In genomic region chr1:151254217-151255213, GRCh38 we compare ENCODE assay signal across 1 cellular context.
TF ChIP-seq lines count a peak whose summit lies in the region.

Gene PSMD4, plus strand, starts transcription at chr1:151254734. Its CDS starts 49 bp downstream, at chr1:151254783.

TF ChIP-seq in K562, 482 proteins besides CTCF, POLR2A, EP300 and RAD21 (continued from another document and continues in another):
- TF ChIP-seq, protein P1, sequence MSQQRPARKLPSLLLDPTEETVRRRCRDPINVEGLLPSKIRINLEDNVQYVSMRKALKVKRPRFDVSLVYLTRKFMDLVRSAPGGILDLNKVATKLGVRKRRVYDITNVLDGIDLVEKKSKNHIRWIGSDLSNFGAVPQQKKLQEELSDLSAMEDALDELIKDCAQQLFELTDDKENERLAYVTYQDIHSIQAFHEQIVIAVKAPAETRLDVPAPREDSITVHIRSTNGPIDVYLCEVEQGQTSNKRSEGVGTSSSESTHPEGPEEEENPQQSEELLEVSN (IDR thresholded peaks at IDR 0.05; ENCODE audit: borderline replicate concordance in 1 of 2, extremely low read depth in 1 of 2, insufficient read depth in 1 of 2, insufficient read length in 1 of 2, low read depth in 1 of 2, low read length in 1 of 2, poor library complexity in 1 of 2, severe bottlenecking in 1 of 2) = peak; percentile 73 to 86
- TF ChIP-seq HIVEP1 (CRISPR knock-in tag; IDR thresholded peaks at IDR 0.05) = no peak
- TF ChIP-seq ZNF780A (CRISPR knock-in tag; IDR thresholded peaks at IDR 0.05) = no peak
- no peak for TF ChIP-seq FOXP1 (CRISPR knock-in tag; IDR thresholded peaks at IDR 0.05)
- no peak for TF ChIP-seq CAMTA2 (CRISPR knock-in tag; conservative IDR thresholded peaks at IDR 0.05)
- no peak for TF ChIP-seq E2F1 (CRISPR knock-in tag; IDR thresholded peaks at IDR 0.05)
- peak; percentile 73 for TF ChIP-seq HNRNPLL (IDR thresholded peaks at IDR 0.05; ENCODE audit: low read depth, low read length, poor library complexity, severe bottlenecking)
- TF ChIP-seq RBM14 (IDR thresholded peaks at IDR 0.05; ENCODE audit: borderline replicate concordance, insufficient read depth, low read depth, low read length) = no peak
- 0 out of 2 replicates have a peak, but pooled peaks have one; percentile 52 for TF ChIP-seq ESRRA (IDR thresholded peaks at IDR 0.05; ENCODE audit: borderline replicate concordance, low read depth)
- no peak for TF ChIP-seq SRSF1 (IDR thresholded peaks at IDR 0.05; ENCODE audit: low read depth, low read length)
- TF ChIP-seq ZBTB1 (CRISPR knock-in tag; IDR thresholded peaks at IDR 0.05; ENCODE audit: borderline replicate concordance, low read depth) = no peak
- no peak for TF ChIP-seq HNRNPK (IDR thresholded peaks at IDR 0.05; ENCODE audit: low read depth, low read length, poor library complexity, severe bottlenecking)
- no peak for TF ChIP-seq ZNF449 (CRISPR knock-in tag; IDR thresholded peaks at IDR 0.05)
- no peak for TF ChIP-seq ZKSCAN1 (IDR thresholded peaks at IDR 0.05; ENCODE audit: low read depth, low read length)
- no peak for TF ChIP-seq GATA2 (CRISPR knock-in tag; IDR thresholded peaks at IDR 0.05)
- TF ChIP-seq JUND (IDR thresholded peaks at IDR 0.05; ENCODE audit: borderline replicate concordance, low read depth, low read length) = peak; percentile 27; the same call in 1 of the 2 replicates
- TF ChIP-seq JUND (tag; IDR thresholded peaks at IDR 0.05; ENCODE audit: borderline replicate concordance, low read depth, low read length) = peak; percentile 14; the same call in 1 of the 3 replicates
- TF ChIP-seq ARID3B (CRISPR knock-in tag; IDR thresholded peaks at IDR 0.05; ENCODE audit: borderline replicate concordance) = no peak
- peak in 1 of 2 experiments; percentile 64; a peak in 1 of 4 replicates for TF ChIP-seq SRF (CRISPR knock-in tag; IDR thresholded peaks at IDR 0.05)
- no peak for TF ChIP-seq ZNF507 (tag; conservative IDR thresholded peaks at IDR 0.05)
- no peak for TF ChIP-seq CHD1 (IDR thresholded peaks at IDR 0.05; ENCODE audit: low read length)
- no peak for TF ChIP-seq FOXJ3 (CRISPR knock-in tag; IDR thresholded peaks at IDR 0.05)
- no peak for TF ChIP-seq HMGN3 (IDR thresholded peaks at IDR 0.05; ENCODE audit: borderline replicate concordance, extremely low read depth, insufficient read length, low read depth, low read length)
- no peak for TF ChIP-seq JUNB (CRISPR knock-in tag; conservative IDR thresholded peaks at IDR 0.05)
- TF ChIP-seq HDAC6 (IDR thresholded peaks at IDR 0.05; ENCODE audit: low read depth, low read length) = no peak
- peak; percentile 100 for TF ChIP-seq TFAP4 (CRISPR knock-in tag; IDR thresholded peaks at IDR 0.05; ENCODE audit: borderline replicate concordance)
- no peak for TF ChIP-seq RHOXF2B (CRISPR knock-in tag; conservative IDR thresholded peaks at IDR 0.05)
- no peak for TF ChIP-seq IFI16 (CRISPR knock-in tag; IDR thresholded peaks at IDR 0.05)
- TF ChIP-seq, protein P2, sequence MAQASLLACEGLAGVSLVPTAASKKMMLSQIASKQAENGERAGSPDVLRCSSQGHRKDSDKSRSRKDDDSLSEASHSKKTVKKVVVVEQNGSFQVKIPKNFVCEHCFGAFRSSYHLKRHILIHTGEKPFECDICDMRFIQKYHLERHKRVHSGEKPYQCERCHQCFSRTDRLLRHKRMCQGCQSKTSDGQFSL (CRISPR knock-in tag; IDR thresholded peaks at IDR 0.05) = no peak
- TF ChIP-seq, protein P2 (tag; IDR thresholded peaks at IDR 0.05) = no peak
- TF ChIP-seq TEAD1 (CRISPR knock-in tag; IDR thresholded peaks at IDR 0.05) = peak in 1 of 2 experiments; percentile 19; a peak in 1 of 4 replicates
- peak; percentile 81 for TF ChIP-seq CREB3L1 (IDR thresholded peaks at IDR 0.05; ENCODE audit: borderline replicate concordance, low read depth)
- peak; percentile 35; the same call in 1 of the 2 replicates for TF ChIP-seq PKNOX1 (IDR thresholded peaks at IDR 0.05)
- TF ChIP-seq HDAC8 (tag; IDR thresholded peaks at IDR 0.05) = no peak
- no peak for TF ChIP-seq NR4A1 (CRISPR knock-in tag; IDR thresholded peaks at IDR 0.05)
- TF ChIP-seq NR4A1 (tag; IDR thresholded peaks at IDR 0.05) = no peak
- no peak for TF ChIP-seq COPS2 (conservative IDR thresholded peaks at IDR 0.05)
- TF ChIP-seq FOXA3 (CRISPR knock-in tag; conservative IDR thresholded peaks at IDR 0.05 in 1 of 2, IDR thresholded peaks at IDR 0.05 in 1 of 2) = no peak
- peak; percentile 98 for TF ChIP-seq POLR2AphosphoS5 (IDR thresholded peaks at IDR 0.05; ENCODE audit: control insufficient read depth, insufficient read depth, low read depth, low read length)
- peak; percentile 35; the same call in 1 of the 2 replicates for TF ChIP-seq ARID4B (CRISPR knock-in tag; IDR thresholded peaks at IDR 0.05)
- TF ChIP-seq RBFOX2 (IDR thresholded peaks at IDR 0.05; ENCODE audit: low read depth, low read length) = peak; percentile 93
- no peak for TF ChIP-seq ZNF764 (CRISPR knock-in tag; IDR thresholded peaks at IDR 0.05; ENCODE audit: low read depth)
- peak; percentile 85 for TF ChIP-seq BCOR (IDR thresholded peaks at IDR 0.05)
- TF ChIP-seq THRB (CRISPR knock-in tag; conservative IDR thresholded peaks at IDR 0.05) = no peak
- TF ChIP-seq NR0B1 (IDR thresholded peaks at IDR 0.05; ENCODE audit: partially characterized antibody) = no peak
